ENCODE assay signal across 30 cellular contexts in the genomic region with DNA sequence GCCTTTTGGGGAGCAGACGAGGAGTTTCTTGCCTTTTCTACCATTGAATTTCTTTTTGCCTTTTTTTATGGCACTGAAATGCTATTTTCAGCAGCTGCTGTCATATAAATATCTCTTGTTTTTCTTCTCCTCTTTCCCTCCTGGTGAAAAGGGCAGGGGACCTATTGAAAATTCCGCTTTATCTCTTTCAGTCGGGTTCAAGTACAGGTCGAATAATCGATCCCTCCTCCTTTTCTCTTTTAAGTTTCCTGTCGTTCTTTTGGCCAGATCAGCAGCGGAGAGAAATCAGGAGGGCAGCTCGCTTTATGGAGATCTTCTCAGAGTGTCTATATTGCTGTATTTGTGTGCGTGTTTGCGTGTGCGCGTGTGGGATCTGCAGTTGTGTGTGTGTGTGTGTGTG.
"Had no signal": no experiment of that assay in that cellular context is flagged by ENCODE, and none has a peak within 500 bp of the region (broad histone marks: within the 10 kb centered on the region; RNA-seq: fewer than 3 reads in every experiment).

No MANE protein-coding gene starts in this region.

- H3K27me3 ChIP-seq: vagina had no signal

- ATAC-seq: naive thymus-derived CD4-positive, alpha-beta T cell; sciatic nerve; stimulated activated memory B cell treated with anti-CD40 and anti-IgM and Interleukin-4, amounts not matched to agents 10 μg/mL and 1 μg/mL and 100 μg/mL, for 72 hours; stimulated activated naive CD8-positive, alpha-beta T cell treated with anti-CD3 and anti-CD28 coated beads, Interleukin-15, amount 100 ng/mL, for 72 hours had no signal

- H3K9ac ChIP-seq: neural progenitor cell had no signal

- H3K9me3 ChIP-seq: esophagus squamous epithelium, left ventricle myocardium inferior, upper lobe of left lung, vagina had no signal

- FAIRE-seq: colon, endometrium, islet of Langerhans, TTC549 had no signal

- H2AFZ ChIP-seq: neural progenitor cell had no signal

- H3K27ac ChIP-seq: epithelial cell of prostate, esophagus squamous epithelium, neural progenitor cell, skin epidermis, upper lobe of left lung, vagina, VCaP had no signal

- DNase-seq: activated CD4-positive, alpha-beta T cell treated with anti-CD3 and anti-CD28 coated beads for 4 hours; activated CD4-positive, alpha-beta T cell treated with anti-CD3 and anti-CD28 coated beads, Interleukin-2, amount 50 U/mL, for 4 hours; activated effector memory CD4-positive, alpha-beta T cell treated with Interleukin-2 at 50 U/mL for 16 hours; activated naive CD4-positive, alpha-beta T cell treated with Interleukin-2 at 50 U/mL for 16 hours; activated T-cell treated with anti-CD3 and anti-CD28 coated beads for 4 hours; anterior cingulate cortex; effector CD8-positive, alpha-beta T cell; esophagus squamous epithelium; foreskin melanocyte; left ventricle myocardium inferior; naive thymus-derived CD4-positive, alpha-beta T cell; occipital lobe; stimulated activated CD4-positive, alpha-beta T cell treated with anti-CD3 and anti-CD28 coated beads, Interleukin-1b, Interleukin-23, amount 100 ng/mL, for 48 hours; stimulated activated CD4-positive, alpha-beta T cell treated with anti-CD3 and anti-CD28 coated beads, Interleukin-4, amount 100 ng/mL, for 4 hours; stimulated activated CD8-positive, alpha-beta memory T cell treated with anti-CD3 and anti-CD28 coated beads, Interleukin-4, amount 100 ng/mL, for 48 hours; stimulated activated naive CD8-positive, alpha-beta T cell treated with anti-CD3 and anti-CD28 coated beads, Interleukin-15, amount 100 ng/mL, for 72 hours; substantia nigra; T-helper 9 cell; upper lobe of left lung had no signal

- H3K4me2 ChIP-seq: neural progenitor cell had no signal

- H3K4me3 ChIP-seq: esophagus squamous epithelium, left ventricle myocardium inferior, neural progenitor cell, skin epidermis, upper lobe of left lung, vagina had no signal

- H3K36me3 ChIP-seq: esophagus squamous epithelium, left ventricle myocardium inferior, neural progenitor cell, upper lobe of left lung, vagina had no signal
